In the genomic region with DNA sequence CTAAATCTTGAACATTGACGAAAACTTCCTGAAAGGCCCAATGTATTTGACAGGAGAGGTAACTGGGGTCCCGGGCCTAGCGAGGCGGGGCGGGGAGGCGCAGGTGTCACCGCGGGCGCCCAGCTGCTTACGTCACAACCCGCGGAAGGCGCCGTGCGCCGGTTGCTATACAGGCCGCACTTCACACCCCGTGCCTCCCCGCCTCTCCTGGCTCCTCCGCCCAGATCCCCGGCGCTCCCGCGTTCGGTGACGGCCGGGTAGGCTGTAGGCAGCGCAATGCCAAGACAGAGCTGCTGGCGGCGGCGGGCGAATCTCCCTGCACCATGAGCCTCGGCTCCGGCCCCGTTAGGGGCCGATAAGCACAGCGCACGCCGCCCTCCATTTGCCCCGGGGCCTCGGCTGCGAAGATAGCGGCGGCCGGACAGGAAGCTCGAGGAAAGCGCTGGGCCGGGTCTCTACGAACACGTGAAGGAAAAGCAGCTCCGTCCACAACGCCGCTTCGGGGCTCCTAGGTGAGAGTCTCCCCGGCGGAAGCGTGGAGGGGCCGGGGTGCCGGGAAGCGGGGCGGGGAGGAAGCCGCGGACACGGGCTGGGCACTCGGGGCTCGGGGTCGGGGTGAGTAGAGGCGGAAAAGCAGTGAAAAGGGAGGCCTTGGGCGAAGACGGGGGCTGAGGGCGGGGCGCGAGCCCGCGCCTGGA, we compare ENCODE assay signal across 1 cellular context.
A peak's percentile ranks its signal among the peaks of the same experiment; 100 is the strongest.
TF ChIP-seq lines count a peak whose summit lies in the region.

TSS of gene RNF138 (plus strand) at position 151 of the 698 bp plus-strand sequence. CDS start 903 bp downstream, outside the sequence.

TF ChIP-seq in A549, 52 proteins besides CTCF, POLR2A, EP300 and RAD21 (continued from another document):
- TF ChIP-seq FOXS1 (CRISPR knock-in tag; IDR thresholded peaks at IDR 0.05), result no peak
- TF ChIP-seq CBX8 (IDR thresholded peaks at IDR 0.05), result no peak
- TF ChIP-seq JUNB (IDR thresholded peaks at IDR 0.05), result no peak
- TF ChIP-seq EHF (CRISPR knock-in tag; IDR thresholded peaks at IDR 0.05), result peak; percentile 70; the same call in 1 of the 2 replicates
- TF ChIP-seq, protein P1, sequence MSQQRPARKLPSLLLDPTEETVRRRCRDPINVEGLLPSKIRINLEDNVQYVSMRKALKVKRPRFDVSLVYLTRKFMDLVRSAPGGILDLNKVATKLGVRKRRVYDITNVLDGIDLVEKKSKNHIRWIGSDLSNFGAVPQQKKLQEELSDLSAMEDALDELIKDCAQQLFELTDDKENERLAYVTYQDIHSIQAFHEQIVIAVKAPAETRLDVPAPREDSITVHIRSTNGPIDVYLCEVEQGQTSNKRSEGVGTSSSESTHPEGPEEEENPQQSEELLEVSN (IDR thresholded peaks at IDR 0.05; ENCODE audit: borderline replicate concordance, low read depth), result peak; percentile 87
- TF ChIP-seq RARB (CRISPR knock-in tag; IDR thresholded peaks at IDR 0.05), result no peak
- TF ChIP-seq CHD4 (IDR thresholded peaks at IDR 0.05; ENCODE audit: borderline replicate concordance), result no peak
- TF ChIP-seq BHLHE40 (IDR thresholded peaks at IDR 0.05; ENCODE audit: low read depth, low read length), result no peak
- no peak for TF ChIP-seq ZSCAN20 (CRISPR knock-in tag; IDR thresholded peaks at IDR 0.05)
- no peak for TF ChIP-seq HOXA7 (CRISPR knock-in tag; IDR thresholded peaks at IDR 0.05)
- TF ChIP-seq HMGXB4 (CRISPR knock-in tag; IDR thresholded peaks at IDR 0.05; ENCODE audit: borderline replicate concordance), result 0 out of 2 replicates have a peak, but pooled peaks have one; percentile 16
- no peak for TF ChIP-seq KDM5A (IDR thresholded peaks at IDR 0.05)
- TF ChIP-seq, protein P2, sequence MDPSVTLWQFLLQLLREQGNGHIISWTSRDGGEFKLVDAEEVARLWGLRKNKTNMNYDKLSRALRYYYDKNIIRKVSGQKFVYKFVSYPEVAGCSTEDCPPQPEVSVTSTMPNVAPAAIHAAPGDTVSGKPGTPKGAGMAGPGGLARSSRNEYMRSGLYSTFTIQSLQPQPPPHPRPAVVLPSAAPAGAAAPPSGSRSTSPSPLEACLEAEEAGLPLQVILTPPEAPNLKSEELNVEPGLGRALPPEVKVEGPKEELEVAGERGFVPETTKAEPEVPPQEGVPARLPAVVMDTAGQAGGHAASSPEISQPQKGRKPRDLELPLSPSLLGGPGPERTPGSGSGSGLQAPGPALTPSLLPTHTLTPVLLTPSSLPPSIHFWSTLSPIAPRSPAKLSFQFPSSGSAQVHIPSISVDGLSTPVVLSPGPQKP (IDR thresholded peaks at IDR 0.05; ENCODE audit: low read depth, low read length), result no peak
- no peak for TF ChIP-seq HDAC2 (IDR thresholded peaks at IDR 0.05)
- TF ChIP-seq ZFP36 (IDR thresholded peaks at IDR 0.05; ENCODE audit: borderline replicate concordance, partially characterized antibody), result no peak
- TF ChIP-seq NFE2L2 (conservative IDR thresholded peaks at IDR 0.05; ENCODE audit: low read length), result no peak
- no peak for TF ChIP-seq CBX2 (IDR thresholded peaks at IDR 0.05; ENCODE audit: borderline replicate concordance, low read depth)
- TF ChIP-seq KDM1A (IDR thresholded peaks at IDR 0.05; ENCODE audit: low read depth), result no peak
- TF ChIP-seq PHF8 (IDR thresholded peaks at IDR 0.05; ENCODE audit: borderline replicate concordance, low read depth), result peak; percentile 92
- no peak for TF ChIP-seq HEYL (CRISPR knock-in tag; IDR thresholded peaks at IDR 0.05)
- no peak for TF ChIP-seq EHMT2 (IDR thresholded peaks at IDR 0.05; ENCODE audit: low read depth)
- TF ChIP-seq RCOR1 (IDR thresholded peaks at IDR 0.05; ENCODE audit: low read depth, low read length), result no peak
- TF ChIP-seq BCL3 (IDR thresholded peaks at IDR 0.05), result 0 out of 3 replicates have a peak, but pooled peaks have one; percentile 30
- TF ChIP-seq FOSB (CRISPR knock-in tag; IDR thresholded peaks at IDR 0.05), result 0 out of 2 replicates have a peak, but pooled peaks have one; percentile 29
- TF ChIP-seq ATOH8 (CRISPR knock-in tag; IDR thresholded peaks at IDR 0.05; ENCODE audit: low read depth), result no peak
- no peak for TF ChIP-seq CHD2 (IDR thresholded peaks at IDR 0.05; ENCODE audit: low read length, partially characterized antibody)
- no peak for TF ChIP-seq RFX5 (IDR thresholded peaks at IDR 0.05)
- TF ChIP-seq USF2 (IDR thresholded peaks at IDR 0.05), result no peak
- TF ChIP-seq TP53 (CRISPR knock-in tag; IDR thresholded peaks at IDR 0.05), result peak; percentile 26; the same call in 1 of the 2 replicates
- TF ChIP-seq JUN (IDR thresholded peaks at IDR 0.05), result peak; percentile 25 to 54; a peak in 3 of 5 replicates
- no peak for TF ChIP-seq NPAS2 (CRISPR knock-in tag; IDR thresholded peaks at IDR 0.05; ENCODE audit: borderline replicate concordance)
- no peak for TF ChIP-seq HES2 (IDR thresholded peaks at IDR 0.05)
- TF ChIP-seq PBX3 (IDR thresholded peaks at IDR 0.05), result no peak
